1 cellular context compared by ENCODE assay signal in the genomic region with DNA sequence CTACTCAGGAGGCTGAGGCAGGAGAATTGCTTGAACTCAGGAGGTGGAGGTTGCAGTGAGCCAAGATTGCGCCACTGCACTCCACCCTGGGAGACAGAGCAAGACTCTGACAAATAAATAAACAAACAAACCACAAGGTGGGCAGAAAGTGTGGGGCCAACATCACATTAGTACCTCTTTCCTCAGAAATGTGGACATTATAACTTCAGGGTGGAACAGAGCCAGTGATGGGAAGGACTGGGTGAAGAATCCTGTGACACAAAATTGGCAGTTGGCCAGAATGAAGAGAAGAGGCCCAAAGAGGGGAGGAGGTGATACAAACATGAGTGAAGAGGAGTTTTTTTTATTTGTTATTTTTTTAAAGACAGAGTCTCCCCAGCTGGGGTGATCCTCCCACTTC.
A peak's percentile ranks its signal among the peaks of the same experiment; 100 is the strongest.
TF ChIP-seq lines count a peak whose summit lies in the region.

No MANE protein-coding gene starts in this region.

TF ChIP-seq in K562, 482 proteins besides CTCF, POLR2A, EP300 and RAD21:
- TF ChIP-seq MIER1 (IDR thresholded peaks at IDR 0.05; ENCODE audit: low read depth) (no peak), SMAD1 (IDR thresholded peaks at IDR 0.05; ENCODE audit: low read depth, low read length, partially characterized antibody) (peak; percentile 29), ZNF584 (CRISPR knock-in tag; IDR thresholded peaks at IDR 0.05; ENCODE audit: low read depth) (no peak), KDM4B (IDR thresholded peaks at IDR 0.05; ENCODE audit: borderline replicate concordance in 2 of 2, low read depth in 1 of 2) (no peak), HCFC1 (IDR thresholded peaks at IDR 0.05; ENCODE audit: low read depth, low read length) (no peak), BCL6 (CRISPR knock-in tag; IDR thresholded peaks at IDR 0.05) (no peak), ZC3H8 (IDR thresholded peaks at IDR 0.05) (no peak), CEBPB (tag; IDR thresholded peaks at IDR 0.05) (peak; percentile 80), ZNF668 (CRISPR knock-in tag; IDR thresholded peaks at IDR 0.05) (no peak), ZNF830 (CRISPR knock-in tag; IDR thresholded peaks at IDR 0.05) (no peak), POLR2AphosphoS5 (IDR thresholded peaks at IDR 0.05; ENCODE audit: control insufficient read depth, insufficient read depth, low read depth, low read length) (peak; percentile 21; the same call in 1 of the 2 replicates), ZNF24 (IDR thresholded peaks at IDR 0.05) (no peak), EGR1 (conservative IDR thresholded peaks at IDR 0.05) (no peak), SMARCA4 (IDR thresholded peaks at IDR 0.05) (no peak), NFIX (CRISPR knock-in tag; IDR thresholded peaks at IDR 0.05; ENCODE audit: low read depth) (peak; percentile 84), NCOR1 (IDR thresholded peaks at IDR 0.05) (no peak), EZH2 (IDR thresholded peaks at IDR 0.05; ENCODE audit: borderline replicate concordance, low read depth, low read length) (no peak), ZNF253 (CRISPR knock-in tag; conservative IDR thresholded peaks at IDR 0.05) (no peak), NFIC (IDR thresholded peaks at IDR 0.05) (peak; percentile 98), POLR2G (IDR thresholded peaks at IDR 0.05; ENCODE audit: low read depth, low read length) (no peak), FIP1L1 (IDR thresholded peaks at IDR 0.05; ENCODE audit: low read depth, low read length, poor library complexity, severe bottlenecking) (no peak), STAT5A (IDR thresholded peaks at IDR 0.05; ENCODE audit: borderline replicate concordance, low read length) (no peak)
- TF ChIP-seq, protein P1, sequence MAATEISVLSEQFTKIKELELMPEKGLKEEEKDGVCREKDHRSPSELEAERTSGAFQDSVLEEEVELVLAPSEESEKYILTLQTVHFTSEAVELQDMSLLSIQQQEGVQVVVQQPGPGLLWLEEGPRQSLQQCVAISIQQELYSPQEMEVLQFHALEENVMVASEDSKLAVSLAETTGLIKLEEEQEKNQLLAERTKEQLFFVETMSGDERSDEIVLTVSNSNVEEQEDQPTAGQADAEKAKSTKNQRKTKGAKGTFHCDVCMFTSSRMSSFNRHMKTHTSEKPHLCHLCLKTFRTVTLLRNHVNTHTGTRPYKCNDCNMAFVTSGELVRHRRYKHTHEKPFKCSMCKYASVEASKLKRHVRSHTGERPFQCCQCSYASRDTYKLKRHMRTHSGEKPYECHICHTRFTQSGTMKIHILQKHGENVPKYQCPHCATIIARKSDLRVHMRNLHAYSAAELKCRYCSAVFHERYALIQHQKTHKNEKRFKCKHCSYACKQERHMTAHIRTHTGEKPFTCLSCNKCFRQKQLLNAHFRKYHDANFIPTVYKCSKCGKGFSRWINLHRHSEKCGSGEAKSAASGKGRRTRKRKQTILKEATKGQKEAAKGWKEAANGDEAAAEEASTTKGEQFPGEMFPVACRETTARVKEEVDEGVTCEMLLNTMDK (IDR thresholded peaks at IDR 0.05; ENCODE audit: borderline replicate concordance, insufficient read depth, low read depth, low read length, poor library complexity, severe bottlenecking): no peak
- TF ChIP-seq, protein P2, sequence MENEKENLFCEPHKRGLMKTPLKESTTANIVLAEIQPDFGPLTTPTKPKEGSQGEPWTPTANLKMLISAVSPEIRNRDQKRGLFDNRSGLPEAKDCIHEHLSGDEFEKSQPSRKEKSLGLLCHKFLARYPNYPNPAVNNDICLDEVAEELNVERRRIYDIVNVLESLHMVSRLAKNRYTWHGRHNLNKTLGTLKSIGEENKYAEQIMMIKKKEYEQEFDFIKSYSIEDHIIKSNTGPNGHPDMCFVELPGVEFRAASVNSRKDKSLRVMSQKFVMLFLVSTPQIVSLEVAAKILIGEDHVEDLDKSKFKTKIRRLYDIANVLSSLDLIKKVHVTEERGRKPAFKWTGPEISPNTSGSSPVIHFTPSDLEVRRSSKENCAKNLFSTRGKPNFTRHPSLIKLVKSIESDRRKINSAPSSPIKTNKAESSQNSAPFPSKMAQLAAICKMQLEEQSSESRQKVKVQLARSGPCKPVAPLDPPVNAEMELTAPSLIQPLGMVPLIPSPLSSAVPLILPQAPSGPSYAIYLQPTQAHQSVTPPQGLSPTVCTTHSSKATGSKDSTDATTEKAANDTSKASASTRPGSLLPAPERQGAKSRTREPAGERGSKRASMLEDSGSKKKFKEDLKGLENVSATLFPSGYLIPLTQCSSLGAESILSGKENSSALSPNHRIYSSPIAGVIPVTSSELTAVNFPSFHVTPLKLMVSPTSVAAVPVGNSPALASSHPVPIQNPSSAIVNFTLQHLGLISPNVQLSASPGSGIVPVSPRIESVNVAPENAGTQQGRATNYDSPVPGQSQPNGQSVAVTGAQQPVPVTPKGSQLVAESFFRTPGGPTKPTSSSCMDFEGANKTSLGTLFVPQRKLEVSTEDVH (IDR thresholded peaks at IDR 0.05; ENCODE audit: low read depth, partially characterized antibody): no peak
- TF ChIP-seq, protein P3, sequence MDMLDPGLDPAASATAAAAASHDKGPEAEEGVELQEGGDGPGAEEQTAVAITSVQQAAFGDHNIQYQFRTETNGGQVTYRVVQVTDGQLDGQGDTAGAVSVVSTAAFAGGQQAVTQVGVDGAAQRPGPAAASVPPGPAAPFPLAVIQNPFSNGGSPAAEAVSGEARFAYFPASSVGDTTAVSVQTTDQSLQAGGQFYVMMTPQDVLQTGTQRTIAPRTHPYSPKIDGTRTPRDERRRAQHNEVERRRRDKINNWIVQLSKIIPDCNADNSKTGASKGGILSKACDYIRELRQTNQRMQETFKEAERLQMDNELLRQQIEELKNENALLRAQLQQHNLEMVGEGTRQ (CRISPR knock-in tag; IDR thresholded peaks at IDR 0.05): no peak
- TF ChIP-seq, protein P4, sequence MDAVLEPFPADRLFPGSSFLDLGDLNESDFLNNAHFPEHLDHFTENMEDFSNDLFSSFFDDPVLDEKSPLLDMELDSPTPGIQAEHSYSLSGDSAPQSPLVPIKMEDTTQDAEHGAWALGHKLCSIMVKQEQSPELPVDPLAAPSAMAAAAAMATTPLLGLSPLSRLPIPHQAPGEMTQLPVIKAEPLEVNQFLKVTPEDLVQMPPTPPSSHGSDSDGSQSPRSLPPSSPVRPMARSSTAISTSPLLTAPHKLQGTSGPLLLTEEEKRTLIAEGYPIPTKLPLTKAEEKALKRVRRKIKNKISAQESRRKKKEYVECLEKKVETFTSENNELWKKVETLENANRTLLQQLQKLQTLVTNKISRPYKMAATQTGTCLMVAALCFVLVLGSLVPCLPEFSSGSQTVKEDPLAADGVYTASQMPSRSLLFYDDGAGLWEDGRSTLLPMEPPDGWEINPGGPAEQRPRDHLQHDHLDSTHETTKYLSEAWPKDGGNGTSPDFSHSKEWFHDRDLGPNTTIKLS (IDR thresholded peaks at IDR 0.05; ENCODE audit: borderline replicate concordance, low read depth): no peak
- TF ChIP-seq, protein P5, sequence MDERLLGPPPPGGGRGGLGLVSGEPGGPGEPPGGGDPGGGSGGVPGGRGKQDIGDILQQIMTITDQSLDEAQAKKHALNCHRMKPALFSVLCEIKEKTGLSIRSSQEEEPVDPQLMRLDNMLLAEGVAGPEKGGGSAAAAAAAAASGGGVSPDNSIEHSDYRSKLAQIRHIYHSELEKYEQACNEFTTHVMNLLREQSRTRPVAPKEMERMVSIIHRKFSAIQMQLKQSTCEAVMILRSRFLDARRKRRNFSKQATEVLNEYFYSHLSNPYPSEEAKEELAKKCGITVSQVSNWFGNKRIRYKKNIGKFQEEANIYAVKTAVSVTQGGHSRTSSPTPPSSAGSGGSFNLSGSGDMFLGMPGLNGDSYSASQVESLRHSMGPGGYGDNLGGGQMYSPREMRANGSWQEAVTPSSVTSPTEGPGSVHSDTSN (CRISPR knock-in tag; IDR thresholded peaks at IDR 0.05; ENCODE audit: low read depth): no peak
- TF ChIP-seq, protein P5 (tag; conservative IDR thresholded peaks at IDR 0.05; ENCODE audit: low read depth): 0 out of 2 replicates have a peak, but pooled peaks have one; percentile 16
- TF ChIP-seq, protein P6, sequence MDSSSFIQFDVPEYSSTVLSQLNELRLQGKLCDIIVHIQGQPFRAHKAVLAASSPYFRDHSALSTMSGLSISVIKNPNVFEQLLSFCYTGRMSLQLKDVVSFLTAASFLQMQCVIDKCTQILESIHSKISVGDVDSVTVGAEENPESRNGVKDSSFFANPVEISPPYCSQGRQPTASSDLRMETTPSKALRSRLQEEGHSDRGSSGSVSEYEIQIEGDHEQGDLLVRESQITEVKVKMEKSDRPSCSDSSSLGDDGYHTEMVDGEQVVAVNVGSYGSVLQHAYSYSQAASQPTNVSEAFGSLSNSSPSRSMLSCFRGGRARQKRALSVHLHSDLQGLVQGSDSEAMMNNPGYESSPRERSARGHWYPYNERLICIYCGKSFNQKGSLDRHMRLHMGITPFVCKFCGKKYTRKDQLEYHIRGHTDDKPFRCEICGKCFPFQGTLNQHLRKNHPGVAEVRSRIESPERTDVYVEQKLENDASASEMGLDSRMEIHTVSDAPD (CRISPR knock-in tag; IDR thresholded peaks at IDR 0.05): no peak
- TF ChIP-seq, protein P7, sequence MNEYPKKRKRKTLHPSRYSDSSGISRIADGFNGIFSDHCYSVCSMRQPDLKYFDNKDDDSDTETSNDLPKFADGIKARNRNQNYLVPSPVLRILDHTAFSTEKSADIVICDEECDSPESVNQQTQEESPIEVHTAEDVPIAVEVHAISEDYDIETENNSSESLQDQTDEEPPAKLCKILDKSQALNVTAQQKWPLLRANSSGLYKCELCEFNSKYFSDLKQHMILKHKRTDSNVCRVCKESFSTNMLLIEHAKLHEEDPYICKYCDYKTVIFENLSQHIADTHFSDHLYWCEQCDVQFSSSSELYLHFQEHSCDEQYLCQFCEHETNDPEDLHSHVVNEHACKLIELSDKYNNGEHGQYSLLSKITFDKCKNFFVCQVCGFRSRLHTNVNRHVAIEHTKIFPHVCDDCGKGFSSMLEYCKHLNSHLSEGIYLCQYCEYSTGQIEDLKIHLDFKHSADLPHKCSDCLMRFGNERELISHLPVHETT (CRISPR knock-in tag; conservative IDR thresholded peaks at IDR 0.05 in 1 of 2, IDR thresholded peaks at IDR 0.05 in 1 of 2): no peak
- TF ChIP-seq, protein P8, sequence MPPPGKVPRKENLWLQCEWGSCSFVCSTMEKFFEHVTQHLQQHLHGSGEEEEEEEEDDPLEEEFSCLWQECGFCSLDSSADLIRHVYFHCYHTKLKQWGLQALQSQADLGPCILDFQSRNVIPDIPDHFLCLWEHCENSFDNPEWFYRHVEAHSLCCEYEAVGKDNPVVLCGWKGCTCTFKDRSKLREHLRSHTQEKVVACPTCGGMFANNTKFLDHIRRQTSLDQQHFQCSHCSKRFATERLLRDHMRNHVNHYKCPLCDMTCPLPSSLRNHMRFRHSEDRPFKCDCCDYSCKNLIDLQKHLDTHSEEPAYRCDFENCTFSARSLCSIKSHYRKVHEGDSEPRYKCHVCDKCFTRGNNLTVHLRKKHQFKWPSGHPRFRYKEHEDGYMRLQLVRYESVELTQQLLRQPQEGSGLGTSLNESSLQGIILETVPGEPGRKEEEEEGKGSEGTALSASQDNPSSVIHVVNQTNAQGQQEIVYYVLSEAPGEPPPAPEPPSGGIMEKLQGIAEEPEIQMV (tag; conservative IDR thresholded peaks at IDR 0.05; ENCODE audit: low read depth): no peak
- TF ChIP-seq, protein P9, sequence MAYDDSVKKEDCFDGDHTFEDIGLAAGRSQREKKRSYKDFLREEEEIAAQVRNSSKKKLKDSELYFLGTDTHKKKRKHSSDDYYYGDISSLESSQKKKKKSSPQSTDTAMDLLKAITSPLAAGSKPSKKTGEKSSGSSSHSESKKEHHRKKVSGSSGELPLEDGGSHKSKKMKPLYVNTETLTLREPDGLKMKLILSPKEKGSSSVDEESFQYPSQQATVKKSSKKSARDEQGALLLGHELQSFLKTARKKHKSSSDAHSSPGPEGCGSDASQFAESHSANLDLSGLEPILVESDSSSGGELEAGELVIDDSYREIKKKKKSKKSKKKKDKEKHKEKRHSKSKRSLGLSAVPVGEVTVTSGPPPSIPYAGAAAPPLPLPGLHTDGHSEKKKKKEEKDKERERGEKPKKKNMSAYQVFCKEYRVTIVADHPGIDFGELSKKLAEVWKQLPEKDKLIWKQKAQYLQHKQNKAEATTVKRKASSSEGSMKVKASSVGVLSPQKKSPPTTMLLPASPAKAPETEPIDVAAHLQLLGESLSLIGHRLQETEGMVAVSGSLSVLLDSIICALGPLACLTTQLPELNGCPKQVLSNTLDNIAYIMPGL (CRISPR knock-in tag; IDR thresholded peaks at IDR 0.05): no peak
- TF ChIP-seq, protein P10, sequence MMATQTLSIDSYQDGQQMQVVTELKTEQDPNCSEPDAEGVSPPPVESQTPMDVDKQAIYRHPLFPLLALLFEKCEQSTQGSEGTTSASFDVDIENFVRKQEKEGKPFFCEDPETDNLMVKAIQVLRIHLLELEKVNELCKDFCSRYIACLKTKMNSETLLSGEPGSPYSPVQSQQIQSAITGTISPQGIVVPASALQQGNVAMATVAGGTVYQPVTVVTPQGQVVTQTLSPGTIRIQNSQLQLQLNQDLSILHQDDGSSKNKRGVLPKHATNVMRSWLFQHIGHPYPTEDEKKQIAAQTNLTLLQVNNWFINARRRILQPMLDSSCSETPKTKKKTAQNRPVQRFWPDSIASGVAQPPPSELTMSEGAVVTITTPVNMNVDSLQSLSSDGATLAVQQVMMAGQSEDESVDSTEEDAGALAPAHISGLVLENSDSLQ (IDR thresholded peaks at IDR 0.05): peak; percentile 34; the same call in 1 of the 2 replicates
